30 cellular contexts compared by ENCODE assay signal in the genomic region with DNA sequence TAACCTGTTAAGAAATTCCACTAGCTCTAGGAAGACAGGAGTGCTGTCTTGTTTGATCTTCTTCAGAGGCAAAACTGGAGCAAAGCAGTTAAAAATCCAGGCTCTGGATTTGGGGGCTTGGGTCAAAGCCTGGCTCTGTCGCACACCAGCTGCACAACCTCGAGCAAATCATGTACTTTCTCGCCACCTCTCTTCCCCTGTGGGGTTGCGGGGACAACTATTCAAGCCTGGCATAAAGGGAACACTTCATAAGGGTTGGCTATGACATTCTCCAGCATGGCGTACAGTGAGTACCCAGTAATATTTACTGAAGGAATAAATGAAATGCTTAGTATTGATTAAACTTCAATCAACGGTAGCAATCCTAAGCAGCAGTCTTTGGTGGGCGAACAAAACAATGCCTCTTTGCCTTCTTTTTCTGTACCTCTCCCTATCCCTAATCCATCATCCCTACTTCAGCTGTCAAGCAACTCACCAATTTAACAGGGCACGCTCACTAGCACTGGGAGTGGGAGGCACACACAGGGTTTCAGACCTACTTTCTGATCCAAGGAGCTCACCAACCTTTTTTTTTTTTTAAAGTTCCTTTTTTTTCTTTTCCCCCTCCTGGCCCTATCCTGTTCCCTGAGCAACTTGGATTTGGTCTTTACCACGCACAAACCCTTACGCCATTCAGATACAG. TPM values are rescaled to one million over a fixed set of nuclear protein-coding genes. Genes with fewer than 3 reads are reported as not detected.
"Had no signal": no experiment of that assay in that cellular context is flagged by ENCODE, and none has a peak within 500 bp of the region (broad histone marks: within the 10 kb centered on the region; RNA-seq: fewer than 3 reads in every experiment).

No MANE protein-coding gene starts in this region.

- H3K9me3 Mint-ChIP-seq: activated CD4-positive, alpha-beta memory T cell treated with anti-CD3 and anti-CD28 coated beads for 36 hours; activated CD4-positive, alpha-beta T cell treated with anti-CD3 and anti-CD28 coated beads, Interleukin-2, amount 10 ng/mL, durations not matched to agents 24 days and 14 days; activated T-cell treated with anti-CD3 and anti-CD28 coated beads, Interleukin-2, amount 50 U/mL, for 4 hours; activated T-helper 17 cell treated with anti-CD3 and anti-CD28 coated beads, Interleukin-2, amount 50 U/mL, for 72 hours; nephron; stimulated activated effector memory CD8-positive, alpha-beta T cell treated with anti-CD3 and anti-CD28 coated beads, Interleukin-12 subunit alpha, Interleukin-12 subunit beta, amount 100 ng/mL, for 72 hours had no signal

- H3K27me3 ChIP-seq: colonic mucosa, gastrocnemius medialis, hepatocyte, neutrophil, ovary, sigmoid colon, stomach, tibial nerve had no signal

- H3K79me2 ChIP-seq: hepatocyte had no signal

- DNase-seq: activated CD4-positive, alpha-beta memory T cell treated with anti-CD3 and anti-CD28 coated beads for 36 hours; activated CD4-positive, alpha-beta T cell treated with anti-CD3 and anti-CD28 coated beads, Interleukin-2, amount 10 ng/mL, durations not matched to agents 24 days and 14 days; activated gamma-delta T cell treated with Interleukin-2 at 50 U/mL for 16 hours; activated naive CD4-positive, alpha-beta T cell treated with anti-CD3 and anti-CD28 coated beads, Interleukin-2, amount 50 U/mL, for 16 hours; activated T-cell treated with anti-CD3 and anti-CD28 coated beads, Interleukin-2, amount 50 U/mL, for 4 hours; amniotic stem cell; cerebellar nuclear complex; colonic mucosa; effector CD8-positive, alpha-beta T cell; gastrocnemius medialis; glutamatergic neuron; left cardiac atrium; left ventricle myocardium superior; ovary; sigmoid colon; small intestine; stimulated activated CD4-positive, alpha-beta T cell treated with anti-CD3 and anti-CD28 coated beads, Interleukin-4, amount 100 ng/mL, for 24 hours; stomach; SW 1271; T-helper 17 cell; T1000; WERI-Rb-1 had no signal

- H3K36me3 ChIP-seq: colonic mucosa, gastrocnemius medialis, neutrophil, ovary, prostate gland had no signal

- H3K4me1 Mint-ChIP-seq: activated T-helper 17 cell treated with anti-CD3 and anti-CD28 coated beads, Interleukin-2, amount 50 U/mL, for 72 hours had no signal

- H3K27me3 Mint-ChIP-seq: activated CD4-positive, alpha-beta memory T cell treated with anti-CD3 and anti-CD28 coated beads for 36 hours; activated CD4-positive, alpha-beta T cell treated with anti-CD3 and anti-CD28 coated beads, Interleukin-2, amount 10 ng/mL, durations not matched to agents 24 days and 14 days; activated T-helper 17 cell treated with anti-CD3 and anti-CD28 coated beads, Interleukin-2, amount 50 U/mL, for 72 hours; T-helper 17 cell had no signal

- H3K4me2 ChIP-seq: hepatocyte had no signal

- H3K4me3 Mint-ChIP-seq: activated CD4-positive, alpha-beta memory T cell treated with anti-CD3 and anti-CD28 coated beads for 36 hours; activated CD4-positive, alpha-beta T cell treated with anti-CD3 and anti-CD28 coated beads, Interleukin-2, amount 10 ng/mL, durations not matched to agents 24 days and 14 days; activated T-cell treated with anti-CD3 and anti-CD28 coated beads, Interleukin-2, amount 50 U/mL, for 4 hours; activated T-helper 17 cell treated with anti-CD3 and anti-CD28 coated beads, Interleukin-2, amount 50 U/mL, for 72 hours; nephron; stimulated activated effector memory CD8-positive, alpha-beta T cell treated with anti-CD3 and anti-CD28 coated beads, Interleukin-12 subunit alpha, Interleukin-12 subunit beta, amount 100 ng/mL, for 72 hours; T-helper 17 cell had no signal

- H3K4me3 ChIP-seq: colonic mucosa, gastrocnemius medialis, hepatocyte, ovary, prostate gland, sigmoid colon, stomach, tibial nerve had no signal

- ATAC-seq: activated CD4-positive, CD25-positive, alpha-beta regulatory T cell treated with anti-CD3 and anti-CD28 coated beads, Interleukin-2, amount 50 U/mL, for 24 hours; activated T-cell treated with anti-CD3 and anti-CD28 coated beads, Interleukin-2, amount 50 U/mL, for 4 hours; activated T-helper 17 cell treated with anti-CD3 and anti-CD28 coated beads, Interleukin-2, amount 50 U/mL, for 72 hours; gastrocnemius medialis; left cardiac atrium; left ventricle myocardium superior; stimulated activated effector memory CD8-positive, alpha-beta T cell treated with anti-CD3 and anti-CD28 coated beads, Interleukin-12 subunit alpha, Interleukin-12 subunit beta, amount 100 ng/mL, for 72 hours; T-helper 17 cell had no signal

- H3K4me1 ChIP-seq: colonic mucosa, gastrocnemius medialis, prostate gland, sigmoid colon, stomach, tibial nerve had no signal

- H3K27ac Mint-ChIP-seq: activated CD4-positive, alpha-beta memory T cell treated with anti-CD3 and anti-CD28 coated beads for 36 hours; activated CD4-positive, alpha-beta T cell treated with anti-CD3 and anti-CD28 coated beads, Interleukin-2, amount 10 ng/mL, durations not matched to agents 24 days and 14 days; activated T-helper 17 cell treated with anti-CD3 and anti-CD28 coated beads, Interleukin-2, amount 50 U/mL, for 72 hours; nephron; stimulated activated effector memory CD8-positive, alpha-beta T cell treated with anti-CD3 and anti-CD28 coated beads, Interleukin-12 subunit alpha, Interleukin-12 subunit beta, amount 100 ng/mL, for 72 hours; T-helper 17 cell had no signal

- H3K27ac ChIP-seq: colonic mucosa, gastrocnemius medialis, hepatocyte, neutrophil, ovary, prostate gland, sigmoid colon, stomach, tibial nerve, WERI-Rb-1 had no signal

RNA-seq across cellular contexts. Expression of a gene that starts 45.6 kb away (rescaled TPM):
- total RNA-seq: activated CD4-positive, alpha-beta memory T cell treated with anti-CD3 and anti-CD28 coated beads for 36 hours; activated CD4-positive, alpha-beta T cell treated with anti-CD3 and anti-CD28 coated beads, Interleukin-2, amount 10 ng/mL, durations not matched to agents 24 days and 14 days; activated T-helper 17 cell treated with anti-CD3 and anti-CD28 coated beads, Interleukin-2, amount 50 U/mL, for 72 hours; gastrocnemius medialis; left cardiac atrium; left ventricle myocardium superior; T-helper 17 cell; tibial nerve had no signal
